13 cellular contexts compared by ENCODE assay signal in the genomic region with DNA sequence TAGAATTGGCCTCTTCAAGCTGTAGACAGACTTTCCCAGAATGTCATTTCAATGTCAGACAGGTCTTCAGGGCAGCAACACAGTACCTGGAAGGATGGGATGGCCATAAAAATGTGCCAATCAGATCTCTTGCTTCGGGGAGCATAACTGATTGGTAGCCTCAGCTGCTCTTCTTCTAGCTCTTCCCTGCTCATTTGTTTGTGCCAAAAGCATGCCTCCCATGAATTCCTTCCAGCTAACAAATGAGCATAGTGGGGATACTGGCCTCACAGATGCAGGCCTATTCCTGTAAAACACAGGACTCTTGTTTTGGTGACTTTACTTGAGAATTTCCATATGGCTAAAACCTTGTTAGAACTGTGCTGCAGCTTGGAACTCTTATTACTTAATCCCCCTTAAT.
"Had no signal": no experiment of that assay in that cellular context is flagged by ENCODE, and none has a peak within 500 bp of the region (broad histone marks: within the 10 kb centered on the region; RNA-seq: fewer than 3 reads in every experiment).

No MANE protein-coding gene starts in this region.

- ATAC-seq: activated naive CD8-positive, alpha-beta T cell treated with anti-CD3 and anti-CD28 coated beads, Interleukin-2, amount 50 U/mL, for 24 hours; lower lobe of right lung; natural killer cell treated with Interleukin-12 subunit alpha and Interleukin-12 subunit beta and Interleukin-15 and Interleukin-18, amount 100 ng/mL, for 72 hours; T-cell had no signal

- H3K9me3 ChIP-seq: colonic mucosa, lower lobe of right lung had no signal

- H3K27me3 ChIP-seq: colonic mucosa, foreskin keratinocyte, heart left ventricle, stomach had no signal

- H3K4me1 ChIP-seq: colonic mucosa had no signal

- H3K4me3 ChIP-seq: colonic mucosa, heart left ventricle, lower lobe of right lung, stomach, thoracic aorta had no signal

- H3K36me3 ChIP-seq: colonic mucosa, heart left ventricle, lower lobe of right lung, stomach, thoracic aorta had no signal

- DNase-seq: activated CD4-positive, alpha-beta T cell treated with anti-CD3 and anti-CD28 coated beads, Interleukin-2, amount 10 ng/mL, durations not matched to agents 24 days and 14 days; activated naive CD4-positive, alpha-beta T cell treated with Interleukin-2 at 50 U/mL for 16 hours; activated naive CD8-positive, alpha-beta T cell treated with anti-CD3 and anti-CD28 coated beads, Interleukin-2, amount 50 U/mL, for 24 hours; colonic mucosa; foreskin keratinocyte; heart left ventricle; lower lobe of right lung; stimulated activated CD4-positive, alpha-beta T cell treated with anti-CD3 and anti-CD28 coated beads, Interleukin-15, amount 100 ng/mL, for 24 hours; stimulated activated CD4-positive, alpha-beta T cell treated with anti-CD3 and anti-CD28 coated beads, Interleukin-4, amount 100 ng/mL, for 4 hours; stomach; T-cell had no signal

- H3K27ac ChIP-seq: colonic mucosa, foreskin keratinocyte, lower lobe of right lung, thoracic aorta had no signal
